ENCODE assay signal across 14 cellular contexts in the genomic region with DNA sequence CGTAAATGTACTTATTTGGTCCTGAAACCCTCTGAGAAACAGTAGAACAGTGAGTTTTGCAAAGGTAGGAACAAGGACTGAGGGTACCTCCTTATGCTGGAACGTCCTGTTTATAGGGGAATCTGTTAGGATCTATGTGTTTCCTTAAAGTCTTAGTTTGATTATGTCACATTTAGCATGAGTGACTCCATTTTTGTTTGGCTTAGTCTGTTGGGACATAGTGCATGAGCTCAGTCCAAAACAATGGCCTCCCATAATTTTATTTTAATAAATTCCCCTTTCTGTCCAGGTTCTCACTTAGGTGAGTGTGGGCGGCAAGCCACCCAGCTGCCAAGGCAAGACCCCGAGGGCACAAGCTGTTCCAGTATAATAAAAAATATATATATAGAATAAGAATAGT. TPM values are rescaled to one million over a fixed set of nuclear protein-coding genes. Genes with fewer than 3 reads are reported as not detected.
DNase-seq lines count a peak whose midpoint lies in the region; ATAC-seq and TF ChIP-seq lines count a peak whose summit lies in the region.
"Had no signal": no experiment of that assay in that cellular context is flagged by ENCODE, and none has a peak within 500 bp of the region (broad histone marks: within the 10 kb centered on the region; RNA-seq: fewer than 3 reads in every experiment).

No MANE protein-coding gene starts in this region.

- POLR2A ChIA-PET in activated B cell treated with CpG ODN at 0.5 μM for 24 hours (lab: Charles Lee) (interaction anchor here (1.5 to 4.2 kb wide), 5 partner anchors 12 to 61 kb away, joined by 4 to 25 read pairs (median 12); a partner anchor contains a TSS), MCF 10A (lab: Yijun Ruan, JAX) (interaction anchor here (1.2 to 1.3 kb wide), 2 partner anchors 36 to 83 kb away, joined by 3 to 4 read pairs; a partner anchor contains a TSS)

- no TSS peak for BruUV-seq in MCF 10A (replicated peaks; lab: Mats Ljungman, UMichigan)

- peaks cover 4% of the 10 kb centered on the region for H3K27me3 Mint-ChIP-seq in T-helper 2 cell treated with Interferon-gamma antibody and Interleukin-4, amounts not matched to agents 5 μg/mL and 100 μg/mL, for 36 hours (ENCODE audit: low read depth)
- H3K27me3 Mint-ChIP-seq in activated B cell treated with CpG ODN at 0.5 μM for 24 hours (no peaks in the 10 kb centered on the region), naive B cell (no peaks in the 10 kb centered on the region), MCF 10A (ENCODE audit: insufficient read depth, unreplicated experiment) (peaks cover 30% of the 10 kb centered on the region)

- ATAC-seq in activated B cell treated with CpG ODN at 0.5 μM for 24 hours (ENCODE audit: low read depth) = no peak
- ATAC-seq in naive B cell (ENCODE audit: low read depth in 2 of 2) = no peak
- ATAC-seq: Right ventricle myocardium inferior had no signal

- WGBS in lower leg skin, 2 donors = 86% methylated on average over 4 of the region's 4 CpGs

- CTCF ChIA-PET in activated B cell treated with CpG ODN at 0.5 μM for 24 hours (lab: Charles Lee) = interaction anchor here (1.0 to 3.4 kb wide), 3 partner anchors 36 to 90 kb away, joined by 3 to 28 read pairs (median 3); no protein-coding TSS in a partner anchor
- CTCF ChIA-PET in MCF 10A (lab: Yijun Ruan, JAX) = interaction anchor here (0.6 to 2.3 kb wide), 19 partner anchors 9 to 346 kb away, joined by 3 to 12 read pairs (median 3); no protein-coding TSS in a partner anchor

- TF ChIP-seq POLR2A in lower leg skin (IDR thresholded peaks at IDR 0.05) = no peak

- no peak for TF ChIP-seq CTCF in activated B cell treated with CpG ODN at 0.5 μM for 24 hours (IDR thresholded peaks at IDR 0.05)
- TF ChIP-seq CTCF in lower leg skin (IDR thresholded peaks at IDR 0.05) = no peak
- no peak for TF ChIP-seq CTCF in MCF 10A (IDR thresholded peaks at IDR 0.05; ENCODE audit: unreplicated experiment)
- no peak for TF ChIP-seq CTCF in coronary artery (IDR thresholded peaks at IDR 0.05)

- H3K27ac Mint-ChIP-seq in T-helper 2 cell treated with Interferon-gamma antibody and Interleukin-4, amounts not matched to agents 5 μg/mL and 100 μg/mL, for 36 hours = peak overlapping the region; percentile 36
- H3K27ac Mint-ChIP-seq in activated B cell treated with CpG ODN at 0.5 μM for 24 hours = peak overlapping the region; percentile 95
- peak overlapping the region; percentile 97 to 100 (median 100) for H3K27ac Mint-ChIP-seq in naive B cell
- no peak overlapping the region for H3K27ac Mint-ChIP-seq in MCF 10A (ENCODE audit: low read depth, unreplicated experiment)

- H3K27ac ChIP-seq in coronary artery = no peak overlapping the region
- H3K27ac ChIP-seq: 22Rv1, SK-N-MC had no signal

- intact Hi-C loops in activated B cell treated with CpG ODN at 0.5 μM for 24 hours (cut with micrococcal nuclease) (loop anchor here (1.0 to 10.0 kb wide), 10 partner anchors 28 to 578 kb away; a partner anchor contains a TSS), lower leg skin (cut with DNase I; ENCODE audit: low total_unique reads) (no loop called here), MCF 10A (cut with micrococcal nuclease) (loop anchor here (1.0 to 5.0 kb wide), 2 partner anchors 61 to 90 kb away; no protein-coding TSS in a partner anchor)

- peaks cover 11% of the 10 kb centered on the region for H3K9me3 Mint-ChIP-seq in T-helper 2 cell treated with Interferon-gamma antibody and Interleukin-4, amounts not matched to agents 5 μg/mL and 100 μg/mL, for 36 hours
- H3K9me3 Mint-ChIP-seq in activated B cell treated with CpG ODN at 0.5 μM for 24 hours (peaks cover 4% of the 10 kb centered on the region), naive B cell (peaks cover 0 to 8% (median 0%) of the 10 kb centered on the region in 7 donors), MCF 10A (ENCODE audit: unreplicated experiment) (no peaks in the 10 kb centered on the region)

- no peak for DNase-seq in T-helper 2 cell treated with Interferon-gamma antibody and Interleukin-4, amounts not matched to agents 5 μg/mL and 100 μg/mL, for 36 hours (ENCODE audit: low spot score)
- DNase-seq in T-helper 2 cell = no peak
- no peak for DNase-seq in activated B cell treated with CpG ODN at 0.5 μM for 24 hours
- no peak for DNase-seq in naive B cell
- no peak for DNase-seq in lower leg skin (ENCODE audit: low spot score in 2 of 2)
- DNase-seq in MCF 10A (ENCODE audit: unreplicated experiment) = no peak
- DNase-seq in coronary artery (ENCODE audit: low spot score) = no peak
- no peak for DNase-seq in SKM-1 treated with dmso at 0.1 percent for 144 hours (lab: John Stamatoyannopoulos, UW; ENCODE audit: unreplicated experiment)
- DNase-seq: NCI-H774 had no signal

- H3K4me1 Mint-ChIP-seq in T-helper 2 cell treated with Interferon-gamma antibody and Interleukin-4, amounts not matched to agents 5 μg/mL and 100 μg/mL, for 36 hours (ENCODE audit: low read depth) = peaks cover 46% of the 10 kb centered on the region
- H3K4me1 Mint-ChIP-seq in activated B cell treated with CpG ODN at 0.5 μM for 24 hours = peaks cover 62% of the 10 kb centered on the region
- peaks cover 46 to 64% (median 57%) of the 10 kb centered on the region in 3 donors for H3K4me1 Mint-ChIP-seq in naive B cell
- H3K4me1 Mint-ChIP-seq in MCF 10A (ENCODE audit: insufficient read depth, unreplicated experiment) = peaks cover 8% of the 10 kb centered on the region

- H3K4me3 Mint-ChIP-seq in T-helper 2 cell treated with Interferon-gamma antibody and Interleukin-4, amounts not matched to agents 5 μg/mL and 100 μg/mL, for 36 hours = no peak overlapping the region
- H3K4me3 Mint-ChIP-seq in activated B cell treated with CpG ODN at 0.5 μM for 24 hours = no peak overlapping the region
- H3K4me3 Mint-ChIP-seq in naive B cell = peak overlapping the region in 6 of 8 donors; percentile 15 to 89 (median 55)
- H3K4me3 Mint-ChIP-seq in MCF 10A (ENCODE audit: unreplicated experiment) = no peak overlapping the region

- no peak overlapping the region for H3K4me3 ChIP-seq in lower leg skin (ENCODE audit: low read depth, poor library complexity, severe bottlenecking)
- no peak overlapping the region for H3K4me3 ChIP-seq in coronary artery
- H3K4me3 ChIP-seq: BLaER1 treated with 17β-estradiol and CSF1 and Interleukin-3, amounts not matched to agents 10 nM and 100 nM; HAP-1; SK-N-MC had no signal

- H3K36me3 Mint-ChIP-seq in T-helper 2 cell treated with Interferon-gamma antibody and Interleukin-4, amounts not matched to agents 5 μg/mL and 100 μg/mL, for 36 hours (ENCODE audit: low read depth) = peaks cover 14% of the 10 kb centered on the region
- H3K36me3 Mint-ChIP-seq in activated B cell treated with CpG ODN at 0.5 μM for 24 hours (ENCODE audit: low read depth) (peaks cover 5% of the 10 kb centered on the region), naive B cell (peaks cover 0 to 7% of the 10 kb centered on the region in 2 donors), MCF 10A (ENCODE audit: insufficient read depth, unreplicated experiment) (no peaks in the 10 kb centered on the region)

RNA-seq across cellular contexts. Expression of a gene that starts 27.7 kb away (rescaled TPM):
- total RNA-seq in activated B cell treated with CpG ODN at 0.5 μM for 24 hours (not detected in 2 replicates), lower leg skin (not detected), MCF 10A (2022) (not detected in 2 replicates)
- not detected for polyA plus RNA-seq in naive B cell (ENCODE audit: low read depth in 6 of 6)
- total RNA-seq: Right ventricle myocardium inferior had no signal

RNA-seq across cellular contexts. Expression of a gene that starts 27.9 kb away (rescaled TPM):
- total RNA-seq in activated B cell treated with CpG ODN at 0.5 μM for 24 hours (239 and 242 TPM in 2 replicates), lower leg skin (100 to 1,000 TPM in 1 of 4 donors, 10 to 100 TPM in 3; 28.9 to 141 (median 42.0) TPM), MCF 10A (2022) (47.4 and 54.4 TPM in 2 replicates)
- polyA plus RNA-seq in naive B cell (ENCODE audit: low read depth in 6 of 6) = 10 to 100 TPM in 4 of 6 donors, 1 to 10 TPM in 2; 8.7 to 15.4 (median 11.0) TPM

Comparison
In these comparisons a context has a peak if more than half of its experiments do, and no peak if none do; other contexts are left out.
1. H3K4me3 Mint-ChIP-seq: peak in naive B cell (6 of 8); none in T-helper 2 cell treated with Interferon-gamma antibody and Interleukin-4, amounts not matched to agents 5 μg/mL and 100 μg/mL, for 36 hours (single experiment), activated B cell treated with CpG ODN at 0.5 μM for 24 hours (single experiment) and MCF 10A (single experiment).